12 cellular contexts compared by ENCODE assay signal in genomic region chr3:94159062-94159726, GRCh38.
DNase-seq lines count a peak whose midpoint lies in the region; ATAC-seq and TF ChIP-seq lines count a peak whose summit lies in the region.
"Had no signal": no experiment of that assay in that cellular context is flagged by ENCODE, and none has a peak within 500 bp of the region (broad histone marks: within the 10 kb centered on the region; RNA-seq: fewer than 3 reads in every experiment).

No MANE protein-coding gene starts in this region.

- H3K4me3 ChIP-seq in NB4 (ENCODE audit: low read depth, low read length) (no peak overlapping the region), brain microvascular endothelial cell (ENCODE audit: low read depth, low read length) (peak overlapping the region; percentile 33)

- no peak for TF ChIP-seq POLR2A in NB4 (IDR thresholded peaks at IDR 0.05; ENCODE audit: extremely low read depth, insufficient read length)

- DNase-seq in DMS 273 treated with DMSO at 0.1 percent for 48 hours (lab: John Stamatoyannopoulos, UW) (peak; percentile 20), NB4 (ENCODE audit: low read depth) (peak; percentile 65), brain microvascular endothelial cell (peak; percentile 80), myocyte (ENCODE audit: low read depth) (peak; percentile 20), GM19240 (ENCODE audit: insufficient read length, low spot score) (no peak)
- no peak for DNase-seq in CD4-positive, alpha-beta T cell
- DNase-seq in activated T-cell treated with anti-CD3 and anti-CD28 coated beads, Interleukin-2, amount 50 U/mL, for 24 hours: no peak
- DNase-seq: activated effector memory CD4-positive, alpha-beta T cell treated with Interleukin-2 at 50 U/mL for 16 hours; NCI-H748 treated with DMSO at 0.1 percent for 48 hours; WERI-Rb-1 had no signal

- in situ Hi-C loops in brain microvascular endothelial cell (cut with HindIII; ENCODE audit: low pct_ligation_motif_present, low sequenced_read_pairs): no loop called here

- ATAC-seq in CD4-positive, alpha-beta T cell (ENCODE audit: poor library complexity): no peak
- no peak for ATAC-seq in GM19328 (IDR thresholded peaks at IDR 0.05; ENCODE audit: unreplicated experiment)

- H3K36me3 Mint-ChIP-seq in CD4-positive, alpha-beta T cell (ENCODE audit: low read depth): no peaks in the 10 kb centered on the region
- no peaks in the 10 kb centered on the region for H3K36me3 Mint-ChIP-seq in activated T-cell treated with anti-CD3 and anti-CD28 coated beads, Interleukin-2, amount 50 U/mL, for 24 hours (ENCODE audit: low read depth)

- peak overlapping the region; percentile 61 for H3K27ac ChIP-seq in brain microvascular endothelial cell
- H3K27ac ChIP-seq in CD4-positive, alpha-beta T cell (ENCODE audit: low read depth, low read length): no peak overlapping the region
- H3K27ac ChIP-seq: WERI-Rb-1 had no signal

- H3K27ac Mint-ChIP-seq in CD4-positive, alpha-beta T cell: no peak overlapping the region
- no peak overlapping the region for H3K27ac Mint-ChIP-seq in activated T-cell treated with anti-CD3 and anti-CD28 coated beads, Interleukin-2, amount 50 U/mL, for 24 hours
- H3K27ac Mint-ChIP-seq: stimulated activated naive CD8-positive, alpha-beta T cell treated with anti-CD3 and anti-CD28 coated beads, Interleukin-15, Interleukin-2, amounts not matched to agents 100 ng/mL and 50 ng/mL, for 24 hours had no signal

- intact Hi-C loops in CD4-positive, alpha-beta T cell (cut with DNase I, micrococcal nuclease): no loop called here

- CTCF ChIA-PET in CD4-positive, alpha-beta T cell (lab: Charles Lee): no interaction called here

- no peaks in the 10 kb centered on the region for H3K4me1 Mint-ChIP-seq in CD4-positive, alpha-beta T cell (ENCODE audit: low read depth)
- H3K4me1 Mint-ChIP-seq in activated T-cell treated with anti-CD3 and anti-CD28 coated beads, Interleukin-2, amount 50 U/mL, for 24 hours (ENCODE audit: low read depth): peaks cover 2% of the 10 kb centered on the region

- H3K36me3 ChIP-seq in brain microvascular endothelial cell (replicated peaks): no peaks in the 10 kb centered on the region
- H3K36me3 ChIP-seq: WERI-Rb-1 had no signal

- H3K27me3 ChIP-seq in brain microvascular endothelial cell (replicated peaks): no peaks in the 10 kb centered on the region
- no peaks in the 10 kb centered on the region for H3K27me3 ChIP-seq in CD4-positive, alpha-beta T cell (ENCODE audit: control insufficient read depth, insufficient read depth, low read length)

- no peak for TF ChIP-seq CTCF in NB4 (IDR thresholded peaks at IDR 0.05; ENCODE audit: low read depth, low read length)
- TF ChIP-seq CTCF in brain microvascular endothelial cell (IDR thresholded peaks at IDR 0.05; ENCODE audit: low read depth, low read length, missing control alignments): peak; percentile 39
- TF ChIP-seq CTCF in CD4-positive, alpha-beta T cell (IDR thresholded peaks at IDR 0.05): no peak

- peaks cover 30% of the 10 kb centered on the region for H3K27me3 Mint-ChIP-seq in CD4-positive, alpha-beta T cell
- H3K27me3 Mint-ChIP-seq in activated T-cell treated with anti-CD3 and anti-CD28 coated beads, Interleukin-2, amount 50 U/mL, for 24 hours: peaks cover 23% of the 10 kb centered on the region

- no peak overlapping the region for H3K4me3 Mint-ChIP-seq in CD4-positive, alpha-beta T cell
- no peak overlapping the region for H3K4me3 Mint-ChIP-seq in activated T-cell treated with anti-CD3 and anti-CD28 coated beads, Interleukin-2, amount 50 U/mL, for 24 hours
- H3K4me3 Mint-ChIP-seq: stimulated activated naive CD8-positive, alpha-beta T cell treated with anti-CD3 and anti-CD28 coated beads, Interleukin-15, Interleukin-2, amounts not matched to agents 100 ng/mL and 50 ng/mL, for 24 hours had no signal

- H3K9me3 Mint-ChIP-seq in CD4-positive, alpha-beta T cell: no peaks in the 10 kb centered on the region
- H3K9me3 Mint-ChIP-seq in activated T-cell treated with anti-CD3 and anti-CD28 coated beads, Interleukin-2, amount 50 U/mL, for 24 hours: no peaks in the 10 kb centered on the region
- H3K9me3 Mint-ChIP-seq: stimulated activated naive CD8-positive, alpha-beta T cell treated with anti-CD3 and anti-CD28 coated beads, Interleukin-15, Interleukin-2, amounts not matched to agents 100 ng/mL and 50 ng/mL, for 24 hours had no signal

- POLR2A ChIA-PET in CD4-positive, alpha-beta T cell (lab: Charles Lee): no interaction called here

- no peaks in the 10 kb centered on the region for H3K9me3 ChIP-seq in CD4-positive, alpha-beta T cell (ENCODE audit: control insufficient read depth, low read length)

Comparison
In these comparisons a context has a peak if more than half of its experiments do, and no peak if none do; other contexts are left out.
1. DNase-seq: peak in DMS 273 treated with DMSO at 0.1 percent for 48 hours (single experiment), NB4 (single experiment), brain microvascular endothelial cell (single experiment) and myocyte (single experiment); none in CD4-positive, alpha-beta T cell (0 of 10), activated T-cell treated with anti-CD3 and anti-CD28 coated beads, Interleukin-2, amount 50 U/mL, for 24 hours (single experiment) and GM19240 (single experiment).